9 cellular contexts compared by ENCODE assay signal in the genomic region with DNA sequence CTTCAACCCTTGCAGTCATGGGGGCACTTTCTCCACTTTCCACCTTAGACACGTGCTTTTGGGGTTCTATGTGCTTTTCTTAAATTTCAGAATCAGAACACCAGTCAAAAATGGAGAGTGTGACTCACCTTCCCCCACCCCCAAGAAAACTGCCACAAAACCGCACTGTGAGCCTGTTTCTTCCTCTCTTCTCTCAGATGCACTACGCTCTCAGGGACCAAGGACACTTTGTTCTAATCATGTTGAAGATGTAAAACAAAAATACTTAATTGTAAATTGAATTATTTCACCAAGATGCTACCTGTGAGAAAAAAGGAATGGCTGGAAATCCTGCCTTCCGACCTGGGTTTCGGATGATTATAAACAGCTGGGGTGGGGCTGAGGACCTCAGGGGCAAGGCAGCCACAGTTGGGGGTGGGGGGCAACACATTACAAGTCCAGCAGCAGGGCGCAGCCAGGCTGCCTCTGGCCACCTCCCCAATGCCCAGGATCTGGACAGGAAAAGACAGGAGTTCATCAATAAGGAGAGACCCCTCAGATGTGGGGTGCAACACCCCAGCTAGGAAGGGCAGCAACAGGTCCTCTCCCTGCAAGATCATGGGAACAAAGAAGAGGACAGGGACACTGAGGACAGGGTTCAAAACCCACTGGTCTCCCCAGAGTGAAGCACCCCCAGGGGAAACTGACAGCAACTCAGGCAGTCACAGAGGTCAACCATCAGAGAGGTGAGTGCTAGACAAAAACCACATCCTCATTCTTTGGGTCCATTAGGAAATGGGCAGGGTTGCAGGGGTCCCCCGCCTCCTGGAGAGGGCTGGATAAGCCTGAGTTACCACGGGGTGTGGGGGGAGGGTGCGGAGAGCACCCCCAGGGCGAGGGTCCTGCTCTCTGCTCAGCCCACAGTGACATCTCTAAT. TPM values are rescaled to one million over a fixed set of nuclear protein-coding genes. Genes with fewer than 3 reads are reported as not detected.
DNase-seq lines count a peak whose midpoint lies in the region; ATAC-seq lines count a peak whose summit lies in the region.
"Had no signal": no experiment of that assay in that cellular context is flagged by ENCODE, and none has a peak within 500 bp of the region (broad histone marks: within the 10 kb centered on the region; RNA-seq: fewer than 3 reads in every experiment).

No MANE protein-coding gene starts in this region.

- H3K9me3 ChIP-seq in esophagus (ENCODE audit: control insufficient read depth in 2 of 2, insufficient read depth in 1 of 2, low read depth in 1 of 2, low read length in 1 of 2), result no peaks in the 10 kb centered on the region

- H3K27me3 ChIP-seq in esophagus (ENCODE audit: control insufficient read depth in 1 of 2, insufficient read depth in 2 of 2, low read length in 2 of 2), result no peaks in the 10 kb centered on the region

- H3K4me3 ChIP-seq in esophagus (ENCODE audit: low read depth in 1 of 2, low read length in 2 of 2), result no peak overlapping the region

- peak; percentile 43 for ATAC-seq in HG03378 (IDR thresholded peaks at IDR 0.05; ENCODE audit: unreplicated experiment)
- no peak for ATAC-seq in HG03520 (IDR thresholded peaks at IDR 0.05; ENCODE audit: unreplicated experiment)
- ATAC-seq: Panc1 had no signal

- 70 to 80% methylated on average over 10 of the region's 10 CpGs for WGBS in esophagus, 2 donors

- DNase-seq in GM19240 (ENCODE audit: insufficient read length, low spot score), result peak; percentile 74
- peak; percentile 75 for DNase-seq in activated CD4-positive, alpha-beta T cell treated with anti-CD3 and anti-CD28 coated beads for 1 hour
- DNase-seq in stimulated activated CD8-positive, alpha-beta memory T cell treated with anti-CD3 and anti-CD28 coated beads, Interleukin-4, amount 100 ng/mL, for 1 hour (ENCODE audit: low read depth in 2 of 2, low spot score in 1 of 2), result peak; percentile 61 to 67
- DNase-seq in DMS79 (lab: John Stamatoyannopoulos, UW), result no peak
- DNase-seq in putamen (ENCODE audit: low spot score), result no peak

- no peaks in the 10 kb centered on the region for H3K4me1 ChIP-seq in esophagus (ENCODE audit: control insufficient read depth in 2 of 2, insufficient read depth in 2 of 2, low read length in 1 of 2)

- peak overlapping the region; percentile 20 to 74 for H3K27ac ChIP-seq in esophagus (ENCODE audit: low read depth in 2 of 2, low read length in 1 of 2)

- H3K36me3 ChIP-seq in esophagus (ENCODE audit: control insufficient read depth in 2 of 2, insufficient read depth in 2 of 2, low read length in 1 of 2), result no peaks in the 10 kb centered on the region

RNA-seq across cellular contexts. Expression of a gene that starts 33.7 kb away (rescaled TPM):
- polyA plus RNA-seq in esophagus, result 10 to 100 TPM; 17.1 to 33.4 TPM

Comparison
In these comparisons a context has a peak if more than half of its experiments do, and no peak if none do; other contexts are left out.
1. DNase-seq: peak in GM19240 (single experiment), activated CD4-positive, alpha-beta T cell treated with anti-CD3 and anti-CD28 coated beads for 1 hour (single experiment) and stimulated activated CD8-positive, alpha-beta memory T cell treated with anti-CD3 and anti-CD28 coated beads, Interleukin-4, amount 100 ng/mL, for 1 hour (2 of 2); none in DMS79 (single experiment) and putamen (single experiment).